ENCODE assay signal across 1 cellular context in genomic region chr1:151242442-151242841, GRCh38.
TF ChIP-seq lines count a peak whose summit lies in the region.

No MANE protein-coding gene starts in this region.

TF ChIP-seq in GM23338, 12 proteins besides CTCF, POLR2A, EP300 and RAD21:
- no peak for TF ChIP-seq POLR2AphosphoS5 (IDR thresholded peaks at IDR 0.05; ENCODE audit: low read depth)
- no peak for TF ChIP-seq EZH2phosphoT487 (IDR thresholded peaks at IDR 0.05; ENCODE audit: unreplicated experiment)
- no peak for TF ChIP-seq REST (IDR thresholded peaks at IDR 0.05; ENCODE audit: unreplicated experiment)
- no peak for TF ChIP-seq CREB1 (CRISPR knock-in tag; IDR thresholded peaks at IDR 0.05; ENCODE audit: low read depth)
- no peak for TF ChIP-seq ZNF462 (CRISPR knock-in tag; IDR thresholded peaks at IDR 0.05)
- TF ChIP-seq NANOG (IDR thresholded peaks at IDR 0.05; ENCODE audit: borderline replicate concordance), result no peak
- no peak for TF ChIP-seq ZNF114 (CRISPR knock-in tag; IDR thresholded peaks at IDR 0.05)
- no peak for TF ChIP-seq ETS1 (IDR thresholded peaks at IDR 0.05)
- TF ChIP-seq STAT1 (IDR thresholded peaks at IDR 0.05; ENCODE audit: unreplicated experiment), result no peak
- TF ChIP-seq EZH2 (IDR thresholded peaks at IDR 0.05; ENCODE audit: low read depth, unreplicated experiment), result no peak
- TF ChIP-seq ZNF331 (CRISPR knock-in tag; IDR thresholded peaks at IDR 0.05; ENCODE audit: low read depth), result no peak
- TF ChIP-seq JUNB (IDR thresholded peaks at IDR 0.05; ENCODE audit: unreplicated experiment), result no peak
